In the genomic region with DNA sequence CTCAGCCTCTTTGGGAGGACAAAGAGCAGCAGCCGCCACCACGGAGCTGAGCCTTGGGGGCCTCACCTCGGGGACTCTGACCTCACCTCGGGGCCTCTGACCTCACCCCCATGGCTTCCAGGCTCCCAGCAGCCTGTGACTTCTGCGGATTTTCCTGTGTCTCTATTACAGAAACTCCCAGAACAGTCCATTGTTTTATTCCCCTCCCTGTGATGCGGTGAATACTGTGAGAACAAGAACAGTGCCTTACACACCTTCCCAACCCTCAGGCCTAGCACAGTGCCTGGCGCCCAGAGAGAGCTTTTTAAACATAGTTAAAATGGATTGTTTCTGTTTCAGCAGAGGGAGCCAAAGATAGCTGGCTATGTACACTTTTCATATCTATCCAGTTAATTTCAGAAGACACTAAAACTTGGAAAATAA, we compare ENCODE assay signal across 10 cellular contexts.
DNase-seq lines count a peak whose midpoint lies in the region; ATAC-seq, FAIRE-seq and TF ChIP-seq lines count a peak whose summit lies in the region.
"Had no signal": no experiment of that assay in that cellular context is flagged by ENCODE, and none has a peak within 500 bp of the region (broad histone marks: within the 10 kb centered on the region; RNA-seq: fewer than 3 reads in every experiment).

No MANE protein-coding gene starts in this region.

- H3K4me1 Mint-ChIP-seq in T-helper 17 cell = peaks cover 77% of the 10 kb centered on the region
- H3K4me1 Mint-ChIP-seq in glutamatergic neuron (ENCODE audit: low read depth, unreplicated experiment) = peaks cover 47% of the 10 kb centered on the region

- H3K27me3 Mint-ChIP-seq in T-helper 17 cell = no peaks in the 10 kb centered on the region
- H3K27me3 Mint-ChIP-seq in glutamatergic neuron (ENCODE audit: unreplicated experiment) = no peaks in the 10 kb centered on the region

- H3K27ac Mint-ChIP-seq in T-helper 17 cell (peak overlapping the region; percentile 100), glutamatergic neuron (ENCODE audit: unreplicated experiment) (peak overlapping the region; percentile 99)

- TF ChIP-seq CTCF in glutamatergic neuron (IDR thresholded peaks at IDR 0.05; ENCODE audit: partially characterized antibody, unreplicated experiment) = no peak

- H3K36me3 ChIP-seq in small intestine (ENCODE audit: control insufficient read depth in 2 of 2, insufficient read depth in 2 of 2, low read length in 2 of 2) = peaks cover 0 to 4% of the 10 kb centered on the region in 2 donors

- no peak for DNase-seq in GM12892 (ENCODE audit: insufficient read length)
- DNase-seq in T-helper 17 cell = no peak
- peak; percentile 76 for DNase-seq in glutamatergic neuron
- DNase-seq in small intestine = no peak
- no peak for DNase-seq in NCI-H1092 (lab: John Stamatoyannopoulos, UW)
- DNase-seq in putamen (ENCODE audit: low spot score) = no peak
- DNase-seq in DMS 273 treated with DMSO at 0.1 percent for 48 hours (lab: John Stamatoyannopoulos, UW) = no peak
- no peak for DNase-seq in activated CD4-positive, alpha-beta T cell treated with anti-CD3 and anti-CD28 coated beads, Interleukin-2, amount 50 U/mL, for 48 hours
- DNase-seq: cortex of kidney, NCI-H2029 treated with DMSO at 0.1 percent for 48 hours had no signal

- H3K4me3 Mint-ChIP-seq in T-helper 17 cell = peak overlapping the region; percentile 80
- peak overlapping the region; percentile 70 for H3K4me3 Mint-ChIP-seq in glutamatergic neuron (ENCODE audit: unreplicated experiment)

- no peaks in the 10 kb centered on the region for H3K36me3 Mint-ChIP-seq in T-helper 17 cell (ENCODE audit: low read depth)
- H3K36me3 Mint-ChIP-seq in glutamatergic neuron (ENCODE audit: unreplicated experiment) = peaks cover 6% of the 10 kb centered on the region

- H3K9me3 ChIP-seq in T-helper 17 cell (ENCODE audit: control insufficient read depth, low read length, poor library complexity, severe bottlenecking) = no peaks in the 10 kb centered on the region
- no peaks in the 10 kb centered on the region for H3K9me3 ChIP-seq in small intestine (ENCODE audit: control insufficient read depth, low read depth)

- H3K4me3 ChIP-seq in small intestine (ENCODE audit: low read depth in 1 of 2, low read length in 2 of 2) = no peak overlapping the region

- no peaks in the 10 kb centered on the region for H3K27me3 ChIP-seq in small intestine (ENCODE audit: control insufficient read depth in 2 of 2, insufficient read depth in 2 of 2, low read length in 2 of 2)

- peak overlapping the region; percentile 43 to 86 for H3K27ac ChIP-seq in small intestine (ENCODE audit: low read depth in 1 of 2, low read length in 1 of 2)

- H3K4me1 ChIP-seq in small intestine (ENCODE audit: control insufficient read depth in 2 of 2, insufficient read depth in 1 of 2, low read depth in 1 of 2, low read length in 1 of 2) = peaks cover 4 to 20% of the 10 kb centered on the region in 2 donors

- 38 to 53% (median 49%) methylated on average over 7 of the region's 7 CpGs for WGBS in small intestine, 3 donors

- no peak for ATAC-seq in T-helper 17 cell

- FAIRE-seq in GM12892 (lab: Jason Lieb, UNC) (peak; percentile 67), small intestine (lab: Jason Lieb, UNC) (no peak)

- H3K9me3 Mint-ChIP-seq in glutamatergic neuron (ENCODE audit: unreplicated experiment) = peaks cover 12% of the 10 kb centered on the region

- TF ChIP-seq POLR2A in GM12892 (IDR thresholded peaks at IDR 0.05; ENCODE audit: low read depth, low read length) = no peak
